In genomic region chr13:70098669-70099068, GRCh38 we compare ENCODE assay signal across 10 cellular contexts. TPM values are rescaled to one million over a fixed set of nuclear protein-coding genes. Genes with fewer than 3 reads are reported as not detected.
DNase-seq lines count a peak whose midpoint lies in the region; ATAC-seq and TF ChIP-seq lines count a peak whose summit lies in the region.
"Had no signal": no experiment of that assay in that cellular context is flagged by ENCODE, and none has a peak within 500 bp of the region (broad histone marks: within the 10 kb centered on the region; RNA-seq: fewer than 3 reads in every experiment).

No MANE protein-coding gene starts in this region.

- no peak overlapping the region for H3K18ac ChIP-seq in H9 (ENCODE audit: insufficient read length, low read depth, low read length)

- H3K27ac Mint-ChIP-seq in H9 = no peak overlapping the region
- H3K27ac Mint-ChIP-seq: activated CD8-positive, alpha-beta T cell treated with anti-CD3 and anti-CD28 coated beads, Interleukin-2, amount 10 ng/mL, durations not matched to agents 7 days and 5 days had no signal

- H3F3A ChIP-seq in OCI-LY1 (ENCODE audit: insufficient read depth, low read length) = no peaks in the 10 kb centered on the region

- H3K9ac ChIP-seq in H9 (ENCODE audit: extremely low read depth, insufficient read length, low read length) = no peak overlapping the region
- H3K9ac ChIP-seq in OCI-LY1 (ENCODE audit: low read length) = no peak overlapping the region

- no peaks in the 10 kb centered on the region for H3K27me3 ChIP-seq in H9 (ENCODE audit: insufficient read depth, low read length)
- no peaks in the 10 kb centered on the region for H3K27me3 ChIP-seq in OCI-LY1 (ENCODE audit: insufficient read depth, low read length)
- no peaks in the 10 kb centered on the region for H3K27me3 ChIP-seq in adrenal gland
- H3K27me3 ChIP-seq: pancreas had no signal

- H3K9me3 Mint-ChIP-seq in H9 = no peaks in the 10 kb centered on the region

- H3K56ac ChIP-seq in H9 (ENCODE audit: insufficient read length, low read depth, low read length) = no peak overlapping the region

- no peak for TF ChIP-seq POLR2A in adrenal gland (IDR thresholded peaks at IDR 0.05)

- H4K5ac ChIP-seq in H9 (ENCODE audit: insufficient read length, low read depth, low read length) = no peak overlapping the region

- no peak overlapping the region for H3K4me3 Mint-ChIP-seq in H9
- H3K4me3 Mint-ChIP-seq: activated CD8-positive, alpha-beta T cell treated with anti-CD3 and anti-CD28 coated beads, Interleukin-2, amount 10 ng/mL, durations not matched to agents 7 days and 5 days had no signal

- no peak overlapping the region for H4K8ac ChIP-seq in H9 (replicated peaks; ENCODE audit: insufficient read length, low read depth, low read length)

- intact Hi-C loops in adrenal gland (cut with DNase I) = no loop called here
- intact Hi-C loops in mucosa of descending colon (cut with DNase I, micrococcal nuclease) = no loop called here

- no peaks in the 10 kb centered on the region for H3K36me3 Mint-ChIP-seq in H9 (ENCODE audit: insufficient read depth in 1 of 3, low read depth in 3 of 3)

- H4K20me1 ChIP-seq in H9 (ENCODE audit: control insufficient read depth, insufficient read depth, insufficient read length) (no peaks in the 10 kb centered on the region), OCI-LY1 (ENCODE audit: insufficient read depth, low read length) (no peaks in the 10 kb centered on the region)

- H3K4me3 ChIP-seq in OCI-LY1 (ENCODE audit: low read depth, low read length, poor library complexity, severe bottlenecking) = no peak overlapping the region
- H3K4me3 ChIP-seq in epithelial cell of esophagus (ENCODE audit: low read length) = no peak overlapping the region
- H3K4me3 ChIP-seq in adrenal gland = no peak overlapping the region
- no peak overlapping the region for H3K4me3 ChIP-seq in mucosa of descending colon
- H3K4me3 ChIP-seq: pancreas had no signal

- DNase-seq in AML-193 (lab: John Stamatoyannopoulos, UW) (peak; percentile 49 to 61), H9 (no peak), epithelial cell of esophagus (ENCODE audit: low read depth) (peak; percentile 32), adrenal gland (no peak), mucosa of descending colon (no peak), NCI-H1930 (lab: John Stamatoyannopoulos, UW) (no peak), T1000 (lab: John Stamatoyannopoulos, UW) (no peak)
- DNase-seq: activated CD8-positive, alpha-beta T cell treated with anti-CD3 and anti-CD28 coated beads, Interleukin-2, amount 10 ng/mL, durations not matched to agents 7 days and 5 days; pancreas had no signal

- H2BK20ac ChIP-seq in H9 (ENCODE audit: low read depth, low read length, poor library complexity, severe bottlenecking) = no peak overlapping the region

- no peak overlapping the region for H3T11ph ChIP-seq in H9 (ENCODE audit: low read length)

- H2BK120ac ChIP-seq in H9 (ENCODE audit: low read depth, low read length, poor library complexity, severe bottlenecking) = no peak overlapping the region

- H2AFZ ChIP-seq in H9 (ENCODE audit: low read length) (no peak overlapping the region), OCI-LY1 (ENCODE audit: low read length) (no peak overlapping the region)

- TF ChIP-seq CTCF in H9 (conservative IDR thresholded peaks at IDR 0.05) = peak; percentile 65
- peak; percentile 46 for TF ChIP-seq CTCF in OCI-LY1 (IDR thresholded peaks at IDR 0.05; ENCODE audit: low read length)
- peak; percentile 37 for TF ChIP-seq CTCF in epithelial cell of esophagus (IDR thresholded peaks at IDR 0.05; ENCODE audit: insufficient read depth, low read depth, low read length, missing control alignments)
- peak in 1 of 6 experiments; percentile 30 for TF ChIP-seq CTCF in adrenal gland (IDR thresholded peaks at IDR 0.05)
- no peak for TF ChIP-seq CTCF in mucosa of descending colon (IDR thresholded peaks at IDR 0.05)

- H2BK15ac ChIP-seq in H9 (ENCODE audit: low read depth, low read length) = no peak overlapping the region

- H3K27ac ChIP-seq in H9 (ENCODE audit: insufficient read length, low read depth, low read length) = no peak overlapping the region
- no peak overlapping the region for H3K27ac ChIP-seq in OCI-LY1 (ENCODE audit: low read depth, low read length, poor library complexity, severe bottlenecking)
- no peak overlapping the region for H3K27ac ChIP-seq in adrenal gland
- H3K27ac ChIP-seq: pancreas had no signal

- no peak for ATAC-seq in mucosa of descending colon
- ATAC-seq: activated CD8-positive, alpha-beta T cell treated with anti-CD3 and anti-CD28 coated beads, Interleukin-2, amount 10 ng/mL, durations not matched to agents 7 days and 5 days; pancreas had no signal

- H3K9me3 ChIP-seq in H9 (ENCODE audit: control insufficient read depth, low read depth, low read length) = no peaks in the 10 kb centered on the region
- H3K9me3 ChIP-seq in OCI-LY1 (ENCODE audit: low read length) = no peaks in the 10 kb centered on the region
- H3K9me3 ChIP-seq in adrenal gland (replicated peaks in 1 of 3) = no peaks in the 10 kb centered on the region
- H3K9me3 ChIP-seq in mucosa of descending colon = no peaks in the 10 kb centered on the region
- H3K9me3 ChIP-seq: pancreas had no signal

- WGBS in H9 (ENCODE audit: extremely low coverage, insufficient read length, low lambda C conversion rate) = no CpG with 5 or more reads among the region's 1 CpG
- 43 to 53% (median 51%) methylated on average over 1 of the region's 1 CpG for WGBS in adrenal gland, 4 donors

- peaks cover 3% of the 10 kb centered on the region for H3K27me3 Mint-ChIP-seq in H9 (ENCODE audit: low read depth)

- H3K14ac ChIP-seq in H9 (ENCODE audit: insufficient read depth, low read length) = no peak overlapping the region

- H3K4me1 Mint-ChIP-seq in H9 = no peaks in the 10 kb centered on the region

- H2AK5ac ChIP-seq in H9 (ENCODE audit: insufficient read length, low read length) = no peak overlapping the region

- no peak overlapping the region for H3K4ac ChIP-seq in H9 (ENCODE audit: low read depth, low read length)

- H2BK12ac ChIP-seq in H9 (ENCODE audit: insufficient read length, low read depth, low read length) = no peak overlapping the region

- H3K4me2 ChIP-seq in H9 (ENCODE audit: insufficient read depth, insufficient read length, low read length) = no peak overlapping the region
- H3K4me2 ChIP-seq in OCI-LY1 (ENCODE audit: low read length) = no peak overlapping the region

- H3K79me2 ChIP-seq in H9 (ENCODE audit: insufficient read depth, low read length) (no peaks in the 10 kb centered on the region), OCI-LY1 (ENCODE audit: insufficient read depth, low read length) (no peaks in the 10 kb centered on the region)

- H3K9me2 ChIP-seq in OCI-LY1 (ENCODE audit: low read depth, low read length) = no peaks in the 10 kb centered on the region

- H3K23ac ChIP-seq in H9 (ENCODE audit: insufficient read length, low read depth, low read length) = no peak overlapping the region

- H3K23me2 ChIP-seq in H9 (ENCODE audit: insufficient read length, low read depth, low read length, poor library complexity, severe bottlenecking) = no peaks in the 10 kb centered on the region

- H3K79me1 ChIP-seq in H9 (ENCODE audit: insufficient read depth, low read depth, low read length, poor library complexity, severe bottlenecking) = no peaks in the 10 kb centered on the region

- H3K4me1 ChIP-seq in H9 (ENCODE audit: insufficient read depth, low read length) (no peaks in the 10 kb centered on the region), OCI-LY1 (ENCODE audit: insufficient read depth, low read length, severe bottlenecking) (no peaks in the 10 kb centered on the region), adrenal gland (replicated peaks in 1 of 2) (no peaks in the 10 kb centered on the region), mucosa of descending colon (ENCODE audit: low read depth) (no peaks in the 10 kb centered on the region)
- H3K4me1 ChIP-seq: pancreas had no signal

- no peak overlapping the region for H4K91ac ChIP-seq in H9 (ENCODE audit: insufficient read length, low read depth, low read length)

- no peaks in the 10 kb centered on the region for H3K36me3 ChIP-seq in OCI-LY1 (ENCODE audit: insufficient read depth, low read length)
- no peaks in the 10 kb centered on the region for H3K36me3 ChIP-seq in adrenal gland (replicated peaks in 1 of 2)
- H3K36me3 ChIP-seq in mucosa of descending colon (ENCODE audit: low read depth) = no peaks in the 10 kb centered on the region
- H3K36me3 ChIP-seq: pancreas had no signal

- H2BK5ac ChIP-seq in H9 (ENCODE audit: insufficient read length, low read length) = no peak overlapping the region

RNA-seq across cellular contexts. Expression of gene ATXN8OS, which starts 9.0 kb away (rescaled TPM):
- total RNA-seq in H9 (2021) (not detected in 2 replicates), adrenal gland (not detected), mucosa of descending colon (under 1 TPM in 1 of 3 donors, not detected in 2; 0.25 TPM)
- under 1 TPM in 1 of 3 donors, not detected in 2; 0.27 TPM for polyA plus RNA-seq in adrenal gland
- total RNA-seq: activated CD8-positive, alpha-beta T cell treated with anti-CD3 and anti-CD28 coated beads, Interleukin-2, amount 10 ng/mL, durations not matched to agents 7 days and 5 days; pancreas had no signal
- polyA plus RNA-seq: pancreas had no signal

RNA-seq across cellular contexts. Expression of gene KLHL1, which starts 9.6 kb away (rescaled TPM):
- not detected in 2 replicates for total RNA-seq in H9 (2021)
- under 1 TPM in 2 of 8 donors, not detected in 6; 0.14 to 0.28 TPM for total RNA-seq in adrenal gland
- under 1 TPM; under 0.01 to 0.08 (median 0.04) TPM for polyA plus RNA-seq in adrenal gland
- under 1 TPM in 1 of 3 donors, not detected in 2; 0.25 TPM for total RNA-seq in mucosa of descending colon
- total RNA-seq: activated CD8-positive, alpha-beta T cell treated with anti-CD3 and anti-CD28 coated beads, Interleukin-2, amount 10 ng/mL, durations not matched to agents 7 days and 5 days had no signal

Comparison
In these comparisons a context has a peak if more than half of its experiments do, and no peak if none do; other contexts are left out.
1. DNase-seq: peak in AML-193 (2 of 2) and epithelial cell of esophagus (single experiment); none in H9 (single experiment), adrenal gland (0 of 7), mucosa of descending colon (0 of 3), NCI-H1930 (0 of 2) and T1000 (single experiment).